In the genomic region with DNA sequence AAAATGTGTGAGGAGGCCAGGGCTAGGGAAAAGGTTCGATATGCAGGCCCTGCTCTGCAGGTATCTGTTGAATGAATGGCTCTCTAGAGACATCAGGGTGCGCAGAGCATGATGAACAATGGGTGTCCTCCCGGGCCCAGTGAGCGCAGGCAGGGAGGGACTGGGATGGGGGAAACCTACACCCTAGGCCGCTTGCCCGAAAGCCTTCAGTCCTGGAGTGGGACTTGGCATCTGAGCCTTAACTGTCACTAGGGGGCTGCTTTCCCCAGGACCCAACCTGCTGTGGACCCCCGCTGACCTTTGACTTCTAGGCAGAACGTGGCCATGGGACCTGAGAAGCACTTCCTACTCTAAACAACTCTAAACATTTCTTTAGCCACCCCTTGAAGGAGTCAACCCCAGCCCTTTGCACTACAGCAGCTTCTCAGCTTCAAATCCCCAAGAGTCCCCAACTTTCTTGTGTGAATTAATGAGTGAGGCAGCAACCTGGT, we compare ENCODE assay signal across 8 cellular contexts. TPM values are rescaled to one million over a fixed set of nuclear protein-coding genes. Genes with fewer than 3 reads are reported as not detected.
DNase-seq lines count a peak whose midpoint lies in the region; ATAC-seq and TF ChIP-seq lines count a peak whose summit lies in the region.

No MANE protein-coding gene starts in this region.

- H3K36me3 Mint-ChIP-seq in IgD-negative memory B cell: no peaks in the 10 kb centered on the region
- no peaks in the 10 kb centered on the region for H3K36me3 Mint-ChIP-seq in stimulated activated naive B cell treated with anti-CD40 and anti-IgM and Interleukin-4, amounts not matched to agents 10 μg/mL and 1 μg/mL and 100 μg/mL, for 72 hours

- no peaks in the 10 kb centered on the region for H3K9me3 Mint-ChIP-seq in IgD-negative memory B cell
- H3K9me3 Mint-ChIP-seq in stimulated activated naive B cell treated with anti-CD40 and anti-IgM and Interleukin-4, amounts not matched to agents 10 μg/mL and 1 μg/mL and 100 μg/mL, for 72 hours: no peaks in the 10 kb centered on the region

- H3K4me3 ChIP-seq in adipocyte (ENCODE audit: low read length) (peak overlapping the region; percentile 93), iPS-20b (ENCODE audit: low read length) (peak overlapping the region; percentile 80)

- H3K4me3 Mint-ChIP-seq in IgD-negative memory B cell: peak overlapping the region; percentile 73 to 91 (median 77)
- peak overlapping the region; percentile 71 to 81 for H3K4me3 Mint-ChIP-seq in stimulated activated naive B cell treated with anti-CD40 and anti-IgM and Interleukin-4, amounts not matched to agents 10 μg/mL and 1 μg/mL and 100 μg/mL, for 72 hours

- H3K9me3 ChIP-seq in adipocyte (ENCODE audit: control insufficient read depth, low read length) (no peaks in the 10 kb centered on the region), iPS-20b (ENCODE audit: insufficient read depth, low read depth, low read length) (no peaks in the 10 kb centered on the region)

- no peak overlapping the region for H3K27ac Mint-ChIP-seq in IgD-negative memory B cell
- no peak overlapping the region for H3K27ac Mint-ChIP-seq in stimulated activated naive B cell treated with anti-CD40 and anti-IgM and Interleukin-4, amounts not matched to agents 10 μg/mL and 1 μg/mL and 100 μg/mL, for 72 hours

- no peak overlapping the region for H3K27ac ChIP-seq in iPS-20b (ENCODE audit: low read length)

- no peak for TF ChIP-seq CTCF in GM10266 (IDR thresholded peaks at IDR 0.05; ENCODE audit: control insufficient read depth, insufficient read depth, low read depth, missing control alignments)

- DNase-seq in adipocyte (ENCODE audit: low read depth) (no peak), SHP77 (lab: John Stamatoyannopoulos, UW) (no peak), GOT3 (lab: John Stamatoyannopoulos, UW) (no peak), GM10266 (ENCODE audit: extremely low spot score) (no peak)
- DNase-seq in stimulated activated naive B cell treated with anti-CD40 and anti-IgM and Interleukin-4, amounts not matched to agents 10 μg/mL and 1 μg/mL and 100 μg/mL, for 72 hours: no peak
- DNase-seq in effector CD8-positive, alpha-beta T cell (lab: John Stamatoyannopoulos, UW): no peak

- no peak for ATAC-seq in stimulated activated naive B cell treated with anti-CD40 and anti-IgM and Interleukin-4, amounts not matched to agents 10 μg/mL and 1 μg/mL and 100 μg/mL, for 72 hours (replicated peaks)

- peak overlapping the region; percentile 95 for H3K9ac ChIP-seq in adipocyte (ENCODE audit: low read length)
- H3K9ac ChIP-seq in iPS-20b (ENCODE audit: low read depth, low read length): peak overlapping the region; percentile 73; the same call in 1 of the 2 replicates

- H3K27me3 Mint-ChIP-seq in IgD-negative memory B cell: no peaks in the 10 kb centered on the region
- H3K27me3 Mint-ChIP-seq in stimulated activated naive B cell treated with anti-CD40 and anti-IgM and Interleukin-4, amounts not matched to agents 10 μg/mL and 1 μg/mL and 100 μg/mL, for 72 hours: no peaks in the 10 kb centered on the region

- H3K36me3 ChIP-seq in adipocyte (ENCODE audit: control insufficient read depth, insufficient read depth, low read length, severe bottlenecking) (peaks cover 16% of the 10 kb centered on the region), iPS-20b (ENCODE audit: insufficient read depth, low read depth, low read length) (no peaks in the 10 kb centered on the region)

- H3K27me3 ChIP-seq in adipocyte (replicated peaks; ENCODE audit: control insufficient read depth, insufficient read depth, low read length) (no peaks in the 10 kb centered on the region), iPS-20b (ENCODE audit: insufficient read depth, low read length) (peaks cover 10% of the 10 kb centered on the region)

- peaks cover 24% of the 10 kb centered on the region for H3K4me1 ChIP-seq in adipocyte (ENCODE audit: control insufficient read depth, insufficient read depth, low read length)
- H3K4me1 ChIP-seq in iPS-20b (ENCODE audit: insufficient read depth, low read length): peaks cover 15% of the 10 kb centered on the region

- peaks cover 24 to 43% (median 30%) of the 10 kb centered on the region in 3 donors for H3K4me1 Mint-ChIP-seq in IgD-negative memory B cell
- H3K4me1 Mint-ChIP-seq in stimulated activated naive B cell treated with anti-CD40 and anti-IgM and Interleukin-4, amounts not matched to agents 10 μg/mL and 1 μg/mL and 100 μg/mL, for 72 hours: peaks cover 45 to 68% of the 10 kb centered on the region in 2 donors

RNA-seq across cellular contexts. Expression of gene MAP3K6, which starts 0.4 kb away (rescaled TPM):
- polyA plus RNA-seq in IgD-negative memory B cell: 3.9 TPM

RNA-seq across cellular contexts. Expression of gene FCN3, which starts 7.4 kb away (rescaled TPM):
- polyA plus RNA-seq in IgD-negative memory B cell: not detected

RNA-seq across cellular contexts. Expression of gene CD164L2, which starts 15.9 kb away (rescaled TPM):
- not detected for polyA plus RNA-seq in IgD-negative memory B cell

RNA-seq across cellular contexts. Expression of gene GPR3, which starts 25.2 kb away (rescaled TPM):
- 0.16 TPM for polyA plus RNA-seq in IgD-negative memory B cell

RNA-seq across cellular contexts. Expression of gene SYTL1, which starts 25.4 kb away (rescaled TPM):
- 130 TPM for polyA plus RNA-seq in IgD-negative memory B cell
